ENCODE assay signal across 30 cellular contexts in the genomic region with DNA sequence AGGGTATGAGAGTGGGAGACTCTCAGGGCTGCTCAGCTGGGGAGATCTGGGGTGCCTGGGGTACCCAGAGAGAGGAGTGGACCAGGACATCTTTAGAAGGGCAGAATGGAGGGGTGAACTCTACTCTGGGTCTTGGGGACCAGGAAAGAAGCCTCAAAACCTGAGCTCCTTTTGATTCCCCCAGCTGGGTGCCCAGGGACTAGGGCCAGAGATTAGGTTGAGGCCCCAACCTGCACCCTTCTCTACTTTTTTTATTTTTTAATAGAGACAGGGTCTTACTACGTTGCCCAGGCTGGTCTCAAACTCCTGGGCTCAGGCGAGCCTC. TPM values are rescaled to one million over a fixed set of nuclear protein-coding genes. Genes with fewer than 3 reads are reported as not detected.
DNase-seq lines count a peak whose midpoint lies in the region; ATAC-seq and TF ChIP-seq lines count a peak whose summit lies in the region.
"Had no signal": no experiment of that assay in that cellular context is flagged by ENCODE, and none has a peak within 500 bp of the region (broad histone marks: within the 10 kb centered on the region; RNA-seq: fewer than 3 reads in every experiment).

No MANE protein-coding gene starts in this region.

- H3K9me3 Mint-ChIP-seq in activated CD8-positive, alpha-beta memory T cell treated with anti-CD3 and anti-CD28 coated beads, Interleukin-2, amount 10 ng/mL, durations not matched to agents 7 days and 5 days (ENCODE audit: low read depth) = no peaks in the 10 kb centered on the region
- no peaks in the 10 kb centered on the region for H3K9me3 Mint-ChIP-seq in CD8-positive, alpha-beta T cell
- no peaks in the 10 kb centered on the region for H3K9me3 Mint-ChIP-seq in progenitor cell of endocrine pancreas (ENCODE audit: low read depth)
- H3K9me3 Mint-ChIP-seq in activated CD4-positive, alpha-beta T cell treated with anti-CD3 and anti-CD28 coated beads for 36 hours (ENCODE audit: low read depth) = no peaks in the 10 kb centered on the region
- H3K9me3 Mint-ChIP-seq: HFFc6 had no signal

- CTCF ChIA-PET in activated CD8-positive, alpha-beta memory T cell treated with anti-CD3 and anti-CD28 coated beads, Interleukin-2, amount 10 ng/mL, durations not matched to agents 7 days and 5 days (lab: Charles Lee) = interaction anchor here (1.7 to 6.6 kb wide), 2 partner anchors 9 to 75 kb away, joined by 13 to 57 read pairs; no protein-coding TSS in a partner anchor
- CTCF ChIA-PET in CD8-positive, alpha-beta T cell (lab: Charles Lee) = interaction anchor here (0.8 to 4.3 kb wide), 3 partner anchors 9 to 522 kb away, joined by 4 to 35 read pairs (median 13); no protein-coding TSS in a partner anchor
- CTCF ChIA-PET in activated CD4-positive, alpha-beta T cell treated with anti-CD3 and anti-CD28 coated beads for 36 hours (lab: Charles Lee) = interaction anchor here (1.1 to 10.6 kb wide), 2 partner anchors 10 to 75 kb away, joined by 5 to 121 read pairs; no protein-coding TSS in a partner anchor

- peaks cover 3% of the 10 kb centered on the region for H3K27me3 Mint-ChIP-seq in activated CD8-positive, alpha-beta memory T cell treated with anti-CD3 and anti-CD28 coated beads, Interleukin-2, amount 10 ng/mL, durations not matched to agents 7 days and 5 days
- H3K27me3 Mint-ChIP-seq in CD8-positive, alpha-beta T cell (ENCODE audit: low read depth) = peaks cover 9% of the 10 kb centered on the region
- peaks cover 8% of the 10 kb centered on the region for H3K27me3 Mint-ChIP-seq in progenitor cell of endocrine pancreas
- no peaks in the 10 kb centered on the region for H3K27me3 Mint-ChIP-seq in activated CD4-positive, alpha-beta T cell treated with anti-CD3 and anti-CD28 coated beads for 36 hours

- H3K27me3 ChIP-seq in CD8-positive, alpha-beta T cell (ENCODE audit: insufficient read depth, low read length) = no peaks in the 10 kb centered on the region
- H3K27me3 ChIP-seq in RWPE2 (ENCODE audit: insufficient read depth, poor library complexity, severe bottlenecking) = no peaks in the 10 kb centered on the region
- H3K27me3 ChIP-seq: BE2C had no signal

- H3K36me3 ChIP-seq in CD8-positive, alpha-beta T cell (ENCODE audit: insufficient read depth, low read length) = no peaks in the 10 kb centered on the region
- no peaks in the 10 kb centered on the region for H3K36me3 ChIP-seq in RWPE2 (ENCODE audit: low read depth)
- H3K36me3 ChIP-seq: BE2C, HAP-1 had no signal

- peak; percentile 16 for DNase-seq in activated CD8-positive, alpha-beta memory T cell treated with anti-CD3 and anti-CD28 coated beads, Interleukin-2, amount 10 ng/mL, durations not matched to agents 7 days and 5 days
- no peak for DNase-seq in activated CD8-positive, alpha-beta memory T cell treated with anti-CD3 and anti-CD28 coated beads, Interleukin-2, amount 50 U/mL, for 4 hours
- DNase-seq in CD8-positive, alpha-beta T cell = peak in 1 of 7 experiments; percentile 29
- DNase-seq in RWPE2 (ENCODE audit: low spot score) (peak; percentile 11), progenitor cell of endocrine pancreas (ENCODE audit: low spot score, unreplicated experiment) (peak; percentile 2), DMS79 treated with DMSO at 0.1 percent for 48 hours (lab: John Stamatoyannopoulos, UW) (no peak), kidney tubule cell (ENCODE audit: low spot score) (no peak)
- no peak for DNase-seq in activated CD4-positive, alpha-beta T cell treated with anti-CD3 and anti-CD28 coated beads for 36 hours
- DNase-seq: 8988T; ACHN; BE2C; EL; GDM1; HFFc6; KBM-7; MM.1S; NCI-H2029; NCI-H446; NCI-H524 treated with DMSO at 0.1 percent for 48 hours; NCI-H774; NK-92 treated with Interleukin-12 subunit alpha and Interleukin-12 subunit beta, amount 100 ng/mL, for 24 hours; PC-9; SIG-M5 had no signal

- H3K4me1 ChIP-seq in CD8-positive, alpha-beta T cell (ENCODE audit: insufficient read depth, low read length) = no peaks in the 10 kb centered on the region
- peaks cover 10% of the 10 kb centered on the region for H3K4me1 ChIP-seq in RWPE2 (ENCODE audit: insufficient read depth, poor library complexity, severe bottlenecking)
- H3K4me1 ChIP-seq: BE2C, HAP-1 had no signal

- POLR2A ChIA-PET in CD8-positive, alpha-beta T cell (lab: Charles Lee) = no interaction called here
- POLR2A ChIA-PET in activated CD4-positive, alpha-beta T cell treated with anti-CD3 and anti-CD28 coated beads for 36 hours (lab: Charles Lee) = no interaction called here

- H3K27ac Mint-ChIP-seq in activated CD8-positive, alpha-beta memory T cell treated with anti-CD3 and anti-CD28 coated beads, Interleukin-2, amount 10 ng/mL, durations not matched to agents 7 days and 5 days = no peak overlapping the region
- peak overlapping the region; percentile 27 for H3K27ac Mint-ChIP-seq in CD8-positive, alpha-beta T cell
- H3K27ac Mint-ChIP-seq in progenitor cell of endocrine pancreas = no peak overlapping the region
- H3K27ac Mint-ChIP-seq in activated CD4-positive, alpha-beta T cell treated with anti-CD3 and anti-CD28 coated beads for 36 hours = no peak overlapping the region
- H3K27ac Mint-ChIP-seq: CD14-positive monocyte, GM23338, HFFc6 had no signal

- H3K27ac ChIP-seq in CD8-positive, alpha-beta T cell (ENCODE audit: low read depth, low read length) = no peak overlapping the region
- H3K27ac ChIP-seq in RWPE2 (ENCODE audit: poor library complexity, severe bottlenecking) = no peak overlapping the region
- H3K27ac ChIP-seq: PC-9, SK-N-MC had no signal

- no peaks in the 10 kb centered on the region for H3K9me3 ChIP-seq in CD8-positive, alpha-beta T cell (ENCODE audit: low read length)
- no peaks in the 10 kb centered on the region for H3K9me3 ChIP-seq in RWPE2 (ENCODE audit: severe bottlenecking)
- H3K9me3 ChIP-seq: BE2C, HAP-1 had no signal

- no peak overlapping the region for H3K4me3 ChIP-seq in CD8-positive, alpha-beta T cell (ENCODE audit: low read depth, low read length)
- no peak overlapping the region for H3K4me3 ChIP-seq in RWPE2 (ENCODE audit: severe bottlenecking)
- H3K4me3 ChIP-seq: GM12878, GM23338, HAP-1, PC-9, SK-N-MC had no signal

- no peak overlapping the region for H3K4me3 Mint-ChIP-seq in activated CD8-positive, alpha-beta memory T cell treated with anti-CD3 and anti-CD28 coated beads, Interleukin-2, amount 10 ng/mL, durations not matched to agents 7 days and 5 days
- H3K4me3 Mint-ChIP-seq in CD8-positive, alpha-beta T cell = no peak overlapping the region
- no peak overlapping the region for H3K4me3 Mint-ChIP-seq in progenitor cell of endocrine pancreas (ENCODE audit: low read depth)
- H3K4me3 Mint-ChIP-seq in activated CD4-positive, alpha-beta T cell treated with anti-CD3 and anti-CD28 coated beads for 36 hours = no peak overlapping the region
- H3K4me3 Mint-ChIP-seq: CD14-positive monocyte, GM23338, HFFc6 had no signal

- H3K36me3 Mint-ChIP-seq in activated CD8-positive, alpha-beta memory T cell treated with anti-CD3 and anti-CD28 coated beads, Interleukin-2, amount 10 ng/mL, durations not matched to agents 7 days and 5 days = no peaks in the 10 kb centered on the region
- H3K36me3 Mint-ChIP-seq in CD8-positive, alpha-beta T cell = no peaks in the 10 kb centered on the region
- no peaks in the 10 kb centered on the region for H3K36me3 Mint-ChIP-seq in progenitor cell of endocrine pancreas (ENCODE audit: insufficient read depth)
- no peaks in the 10 kb centered on the region for H3K36me3 Mint-ChIP-seq in activated CD4-positive, alpha-beta T cell treated with anti-CD3 and anti-CD28 coated beads for 36 hours (ENCODE audit: low read depth)
- H3K36me3 Mint-ChIP-seq: CD14-positive monocyte had no signal

- no peak for TF ChIP-seq CTCF in CD8-positive, alpha-beta T cell (IDR thresholded peaks at IDR 0.05)
- no peak for TF ChIP-seq CTCF in RWPE2 (IDR thresholded peaks at IDR 0.05; ENCODE audit: poor library complexity, severe bottlenecking)
- TF ChIP-seq CTCF in progenitor cell of endocrine pancreas (IDR thresholded peaks at IDR 0.05; ENCODE audit: unreplicated experiment) = no peak

- intact Hi-C loops in CD8-positive, alpha-beta T cell (cut with DNase I, micrococcal nuclease) = no loop called here
- intact Hi-C loops in activated CD4-positive, alpha-beta T cell treated with anti-CD3 and anti-CD28 coated beads for 36 hours (cut with DNase I, micrococcal nuclease) = loop anchor here in 1 of 2 experiments (10.0 kb wide), 1 partner anchor 537 kb away; no protein-coding TSS in a partner anchor

- no peak for ATAC-seq in activated CD8-positive, alpha-beta memory T cell treated with anti-CD3 and anti-CD28 coated beads, Interleukin-2, amount 10 ng/mL, durations not matched to agents 7 days and 5 days
- ATAC-seq in CD8-positive, alpha-beta T cell = no peak
- ATAC-seq in RWPE2 (ENCODE audit: low read depth) = no peak
- no peak for ATAC-seq in activated CD4-positive, alpha-beta T cell treated with anti-CD3 and anti-CD28 coated beads for 36 hours
- ATAC-seq: GM12878, GM23338 had no signal

- H3K4me1 Mint-ChIP-seq in activated CD8-positive, alpha-beta memory T cell treated with anti-CD3 and anti-CD28 coated beads, Interleukin-2, amount 10 ng/mL, durations not matched to agents 7 days and 5 days = no peaks in the 10 kb centered on the region
- peaks cover 3% of the 10 kb centered on the region for H3K4me1 Mint-ChIP-seq in CD8-positive, alpha-beta T cell (ENCODE audit: low read depth)
- H3K4me1 Mint-ChIP-seq in progenitor cell of endocrine pancreas (ENCODE audit: low read depth) = peaks cover 13% of the 10 kb centered on the region
- no peaks in the 10 kb centered on the region for H3K4me1 Mint-ChIP-seq in activated CD4-positive, alpha-beta T cell treated with anti-CD3 and anti-CD28 coated beads for 36 hours

RNA-seq across cellular contexts. Expression of a gene that starts 1.9 kb away (rescaled TPM):
- not detected for total RNA-seq in activated CD8-positive, alpha-beta memory T cell treated with anti-CD3 and anti-CD28 coated beads, Interleukin-2, amount 10 ng/mL, durations not matched to agents 7 days and 5 days
- total RNA-seq in CD8-positive, alpha-beta T cell = not detected
- total RNA-seq in progenitor cell of endocrine pancreas = not detected in 2 replicates
- total RNA-seq in activated CD4-positive, alpha-beta T cell treated with anti-CD3 and anti-CD28 coated beads for 36 hours = not detected
- total RNA-seq: GM12878, GM23338, HFFc6, HT1080, RPMI7951 had no signal

RNA-seq across cellular contexts. Expression of a gene that starts 44.1 kb away (rescaled TPM):
- not detected for total RNA-seq in activated CD8-positive, alpha-beta memory T cell treated with anti-CD3 and anti-CD28 coated beads, Interleukin-2, amount 10 ng/mL, durations not matched to agents 7 days and 5 days
- not detected for total RNA-seq in CD8-positive, alpha-beta T cell
- not detected in 2 replicates for total RNA-seq in progenitor cell of endocrine pancreas
- total RNA-seq in activated CD4-positive, alpha-beta T cell treated with anti-CD3 and anti-CD28 coated beads for 36 hours = under 1 TPM in 1 of 2 experiments, not detected in 1; 0.19 TPM
- total RNA-seq: GM23338, HFFc6, PC-9, RPMI7951 had no signal

RNA-seq across cellular contexts. Expression of a gene that starts 50.6 kb away (rescaled TPM):
- total RNA-seq in activated CD8-positive, alpha-beta memory T cell treated with anti-CD3 and anti-CD28 coated beads, Interleukin-2, amount 10 ng/mL, durations not matched to agents 7 days and 5 days = not detected
- total RNA-seq in CD8-positive, alpha-beta T cell = not detected
- total RNA-seq in progenitor cell of endocrine pancreas = not detected in 2 replicates
- total RNA-seq in activated CD4-positive, alpha-beta T cell treated with anti-CD3 and anti-CD28 coated beads for 36 hours = not detected
- total RNA-seq: GM12878, GM23338, HFFc6, HT1080, PC-9, RPMI7951 had no signal

Comparison
In these comparisons a context has a peak if more than half of its experiments do, and no peak if none do; other contexts are left out.
1. DNase-seq: peak in activated CD8-positive, alpha-beta memory T cell treated with anti-CD3 and anti-CD28 coated beads, Interleukin-2, amount 10 ng/mL, durations not matched to agents 7 days and 5 days (single experiment), RWPE2 (single experiment) and progenitor cell of endocrine pancreas (single experiment); none in activated CD8-positive, alpha-beta memory T cell treated with anti-CD3 and anti-CD28 coated beads, Interleukin-2, amount 50 U/mL, for 4 hours (single experiment), activated CD4-positive, alpha-beta T cell treated with anti-CD3 and anti-CD28 coated beads for 36 hours (single experiment), DMS79 treated with DMSO at 0.1 percent for 48 hours (single experiment) and kidney tubule cell (single experiment).